Comparison of ENCODE assay signal across 16 cellular contexts in the genomic region with DNA sequence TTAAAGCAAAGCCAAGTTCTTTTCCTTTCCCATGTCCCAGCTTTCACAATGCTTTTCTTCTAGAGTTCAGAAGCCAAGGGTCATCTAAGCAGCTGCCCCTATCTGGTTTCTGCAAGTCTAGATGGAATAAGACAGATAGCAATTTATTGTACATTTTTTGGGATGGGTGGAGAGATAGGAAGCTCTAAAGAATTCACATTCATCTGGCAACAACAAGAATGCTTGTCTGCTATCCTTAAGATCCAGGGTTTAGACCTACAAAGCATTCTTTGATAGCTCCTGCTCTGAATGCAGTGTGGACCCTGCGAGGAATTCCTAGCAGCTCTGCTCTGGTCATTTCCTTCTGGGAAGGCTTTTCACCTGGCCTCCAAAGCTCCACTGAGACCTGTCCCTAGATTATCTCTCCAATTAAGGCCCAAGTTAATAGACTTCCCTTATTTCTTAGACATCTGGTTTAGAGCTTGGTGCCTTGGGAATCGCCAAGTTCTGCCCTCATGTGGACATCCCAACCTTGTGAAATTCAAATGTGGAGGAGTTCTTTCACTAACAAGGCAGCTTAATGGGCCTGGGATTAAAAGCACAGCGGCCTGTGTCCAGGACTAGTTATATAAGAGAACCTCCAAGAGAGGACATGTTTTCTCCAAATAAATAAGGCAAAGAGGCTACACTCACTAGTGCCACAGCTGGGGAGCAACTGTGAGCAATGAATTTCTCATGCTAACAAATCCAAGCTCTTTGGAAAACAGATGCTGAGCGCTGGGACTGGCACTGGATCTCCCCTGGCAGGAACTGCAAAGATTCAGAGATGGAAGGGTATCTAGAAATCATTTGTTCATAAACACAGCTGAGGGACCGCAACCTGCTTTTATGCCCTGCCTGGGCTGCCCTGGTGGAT.
DNase-seq lines count a peak whose midpoint lies in the region; ATAC-seq and TF ChIP-seq lines count a peak whose summit lies in the region.
"Had no signal": no experiment of that assay in that cellular context is flagged by ENCODE, and none has a peak within 500 bp of the region (broad histone marks: within the 10 kb centered on the region; RNA-seq: fewer than 3 reads in every experiment).

No MANE protein-coding gene starts in this region.

- H3K4me1 ChIP-seq in gastroesophageal sphincter: peaks cover 6 to 46% (median 8%) of the 10 kb centered on the region in 3 donors
- H3K4me1 ChIP-seq: parathyroid adenoma had no signal

- no peaks in the 10 kb centered on the region for H3K9me3 ChIP-seq in gastroesophageal sphincter
- H3K9me3 ChIP-seq: thoracic aorta had no signal

- no peaks in the 10 kb centered on the region for H3K36me3 ChIP-seq in gastroesophageal sphincter
- H3K36me3 ChIP-seq: thoracic aorta had no signal

- no peaks in the 10 kb centered on the region for H3K27me3 ChIP-seq in gastroesophageal sphincter

- ATAC-seq in gastroesophageal sphincter (peak; percentile 4), sciatic nerve (peak; percentile 32)
- ATAC-seq: activated CD4-positive, alpha-beta T cell treated with anti-CD3 and anti-CD28 coated beads for 36 hours had no signal

- intact Hi-C loops in sciatic nerve (cut with DNase I): loop anchor here (10.0 kb wide), 2 partner anchors 637 to 807 kb away; no protein-coding TSS in a partner anchor

- in situ Hi-C loops in G401 (cut with HindIII; ENCODE audit: low sequenced_read_pairs): no loop called here

- peak; percentile 13 for DNase-seq in G401 (ENCODE audit: low spot score)
- DNase-seq in amniotic epithelial cell (ENCODE audit: low read depth): peak; percentile 70
- no peak for DNase-seq in sciatic nerve (ENCODE audit: low spot score)
- no peak for DNase-seq in NCI-H1694 treated with DMSO at 0.1 percent for 48 hours (lab: John Stamatoyannopoulos, UW)
- no peak for DNase-seq in GM20000 (ENCODE audit: low spot score)
- no peak for DNase-seq in substantia nigra (lab: John Stamatoyannopoulos, UW)
- no peak for DNase-seq in activated T-cell treated with anti-CD3 and anti-CD28 coated beads, Interleukin-2, amount 50 U/mL, for 48 hours
- DNase-seq: activated CD4-positive, alpha-beta T cell treated with anti-CD3 and anti-CD28 coated beads for 36 hours; CD4-positive, CD25-positive, alpha-beta regulatory T cell; cerebellar nuclear complex; EL; NCI-H2171 had no signal

- TF ChIP-seq POLR2A in gastroesophageal sphincter (IDR thresholded peaks at IDR 0.05): no peak

- WGBS in gastroesophageal sphincter (ENCODE audit: low coverage in 1 of 2), 2 donors: 27 to 42% methylated on average over 4 to 5 of the region's 5 CpGs

- no peak overlapping the region for H3K4me3 ChIP-seq in gastroesophageal sphincter
- H3K4me3 ChIP-seq: thoracic aorta had no signal

- H3K27ac ChIP-seq in gastroesophageal sphincter: peak overlapping the region in 3 of 4 donors; percentile 41 to 66 (median 52)
- H3K27ac ChIP-seq in substantia nigra (ENCODE audit: low read depth, low read length, poor library complexity, severe bottlenecking): no peak overlapping the region
- H3K27ac ChIP-seq: epithelial cell of prostate, parathyroid adenoma, thoracic aorta had no signal

- TF ChIP-seq CTCF in gastroesophageal sphincter (IDR thresholded peaks at IDR 0.05): peak in 1 of 4 experiments; percentile 21
- no peak for TF ChIP-seq CTCF in GM20000 (IDR thresholded peaks at IDR 0.05; ENCODE audit: extremely low read depth, missing control alignments)

- no peak for TF ChIP-seq EP300 in gastroesophageal sphincter (IDR thresholded peaks at IDR 0.05)

Comparison
In these comparisons a context has a peak if more than half of its experiments do, and no peak if none do; other contexts are left out.
1. DNase-seq: peak in G401 (single experiment) and amniotic epithelial cell (single experiment); none in sciatic nerve (single experiment), NCI-H1694 treated with DMSO at 0.1 percent for 48 hours (single experiment), GM20000 (single experiment), substantia nigra (0 of 49) and activated T-cell treated with anti-CD3 and anti-CD28 coated beads, Interleukin-2, amount 50 U/mL, for 48 hours (0 of 2).